In genomic region chr19:9674669-9675357, GRCh38 we compare ENCODE assay signal across 8 cellular contexts. TPM values are rescaled to one million over a fixed set of nuclear protein-coding genes. Genes with fewer than 3 reads are reported as not detected.
DNase-seq lines count a peak whose midpoint lies in the region; ATAC-seq and TF ChIP-seq lines count a peak whose summit lies in the region.

Gene ZNF562 (minus strand): TSS chr19:9675100. CDS start chr19:9660744, 14,356 bp downstream.

- peaks cover 49% of the 10 kb centered on the region for H3K79me2 ChIP-seq in HCT116 (ENCODE audit: insufficient read depth, low read length)

- H3K27me3 ChIP-seq in HCT116 (ENCODE audit: insufficient read depth, low read length) (no peaks in the 10 kb centered on the region), heart right ventricle (no peaks in the 10 kb centered on the region)

- H3K36me3 ChIP-seq in HCT116 (ENCODE audit: control insufficient read depth in 1 of 2, insufficient read depth in 2 of 2, low read length in 2 of 2) (peaks cover 5 to 37% of the 10 kb centered on the region in 2 experiments; a peak in 3 of 4 replicates), heart right ventricle (peaks cover 0 to 36% (median 4%) of the 10 kb centered on the region in 9 donors)

- BruUV-seq in HCT116 (replicated peaks; lab: Mats Ljungman, UMichigan): no TSS peak

- 0 to 1% (median 1%) methylated on average over 40 of the region's 40 CpGs for WGBS in adipose tissue, 3 donors
- WGBS in heart right ventricle, 2 donors: 0 to 2% methylated on average over 40 of the region's 40 CpGs

- no peaks in the 10 kb centered on the region for H3K27me3 Mint-ChIP-seq in T-cell
- H3K27me3 Mint-ChIP-seq in progenitor cell of endocrine pancreas: no peaks in the 10 kb centered on the region

- TF ChIP-seq POLR2A in HCT116 (IDR thresholded peaks at IDR 0.05; ENCODE audit: borderline replicate concordance, extremely low read depth, insufficient read depth, insufficient read length): peak; percentile 51

- H2AFZ ChIP-seq in HCT116 (ENCODE audit: low read depth, low read length, poor library complexity, severe bottlenecking): peak within 1 kb of the TSS; percentile 31

- no peaks in the 10 kb centered on the region for H3K9me2 ChIP-seq in HCT116 (ENCODE audit: insufficient read depth)

- H3K4me3 ChIP-seq in HCT116 (replicated peaks in 1 of 2; ENCODE audit: low read depth in 1 of 2, low read length in 2 of 2) (peak within 1 kb of the TSS; percentile 54 to 72), heart right ventricle (peak within 1 kb of the TSS; percentile 55 to 93 (median 74))

- ATAC-seq in HCT116 (peak; percentile 90), T-cell (replicated peaks in 1 of 4) (peak; percentile 85 to 90 (median 88)), heart right ventricle (peak; percentile 97 to 99 (median 98))

- H3K9me3 ChIP-seq in HCT116 (ENCODE audit: control insufficient read depth in 1 of 2, insufficient read depth in 1 of 2, low read depth in 1 of 2, low read length in 2 of 2) (peaks cover 18 to 24% of the 10 kb centered on the region in 2 experiments; a peak in 3 of 4 replicates), heart right ventricle (peaks cover 0 to 44% (median 16%) of the 10 kb centered on the region in 11 donors)

- H3K4me1 Mint-ChIP-seq in T-cell (peaks cover 22 to 33% (median 25%) of the 10 kb centered on the region in 3 donors), progenitor cell of endocrine pancreas (ENCODE audit: low read depth) (peaks cover 4% of the 10 kb centered on the region)

- peak within 1 kb of the TSS; percentile 85 for H3K4me2 ChIP-seq in HCT116 (ENCODE audit: low read length)

- TF ChIP-seq CTCF in HCT116 (IDR thresholded peaks at IDR 0.05 in 2 of 3, conservative IDR thresholded peaks at IDR 0.05 in 1 of 3; ENCODE audit: borderline replicate concordance in 1 of 3, insufficient read depth in 1 of 3, low read depth in 2 of 3, low read length in 2 of 3) (no peak), heart right ventricle (IDR thresholded peaks at IDR 0.05) (no peak), progenitor cell of endocrine pancreas (IDR thresholded peaks at IDR 0.05; ENCODE audit: unreplicated experiment) (no peak)

- TF ChIP-seq RAD21 in HCT116 (IDR thresholded peaks at IDR 0.05; ENCODE audit: low read depth): no peak

- H3K9ac ChIP-seq in HCT116 (ENCODE audit: low read length): peak within 1 kb of the TSS; percentile 78

- no peaks in the 10 kb centered on the region for H4K20me1 ChIP-seq in HCT116 (ENCODE audit: insufficient read depth)

- H3K4me3 Mint-ChIP-seq in T-cell (peak within 1 kb of the TSS; percentile 94 to 96 (median 95)), progenitor cell of endocrine pancreas (ENCODE audit: low read depth) (peak within 1 kb of the TSS; percentile 88)

- H3K27ac ChIP-seq in HCT116 (ENCODE audit: low read depth, low read length): peak within 1 kb of the TSS; percentile 95
- peak within 1 kb of the TSS; percentile 1 for H3K27ac ChIP-seq in adipose tissue (ENCODE audit: low read depth, low read length)
- peak within 1 kb of the TSS; percentile 84 to 98 (median 96) for H3K27ac ChIP-seq in heart right ventricle

- H3K36me3 Mint-ChIP-seq in T-cell (peaks cover 36% of the 10 kb centered on the region), progenitor cell of endocrine pancreas (ENCODE audit: insufficient read depth) (peaks cover 30% of the 10 kb centered on the region)

- CTCF ChIA-PET in HCT116 (lab: Charles Lee) (interaction anchor here (1.1 kb wide), 1 partner anchor 49 kb away, joined by 3 read pairs; no protein-coding TSS in a partner anchor), T-cell (lab: Charles Lee) (interaction anchor here in 1 of 2 donors (0.7 kb wide), 1 partner anchor 1054 kb away, joined by 4 read pairs; no protein-coding TSS in a partner anchor)

- intact Hi-C loops in HCT116 (cut with micrococcal nuclease): loop anchor here (1.0 to 10.0 kb wide), 3 partner anchors 90 to 350 kb away; partner anchors contain the start of genes FBXL12, ZNF121 and ZNF559
- intact Hi-C loops in heart right ventricle (cut with DNase I): loop anchor here in 7 of 10 donors (1.0 to 10.0 kb wide), 7 partner anchors 50 to 110 kb away; partner anchors contain the start of genes ZNF561 (in 4 of the 7) and ZNF846 (in 4 of the 7)

- DNase-seq in ELF-1 (ENCODE audit: low read depth, low spot score) (peak; percentile 98), HCT116 (ENCODE audit: low read depth, low spot score) (peak; percentile 90), NCI-H1048 (lab: John Stamatoyannopoulos, UW) (peak; percentile 37), T-cell (peak; percentile 55 to 81 (median 74)), heart right ventricle (peak; percentile 88 to 90), progenitor cell of endocrine pancreas (ENCODE audit: low spot score, unreplicated experiment) (peak; percentile 57), ureter (ENCODE audit: low spot score) (peak; percentile 91)

- peaks cover 2 to 12% of the 10 kb centered on the region in 2 experiments; a peak in 1 of 4 replicates for H3K4me1 ChIP-seq in HCT116 (ENCODE audit: control insufficient read depth in 1 of 2, insufficient read depth in 2 of 2, low read length in 2 of 2)
- peaks cover 0 to 17% (median 4%) of the 10 kb centered on the region in 9 donors for H3K4me1 ChIP-seq in heart right ventricle

- H3K27ac Mint-ChIP-seq in T-cell: peak within 1 kb of the TSS; percentile 95
- H3K27ac Mint-ChIP-seq in progenitor cell of endocrine pancreas: peak within 1 kb of the TSS; percentile 100

- peaks cover 12 to 23% (median 17%) of the 10 kb centered on the region in 3 donors for H3K9me3 Mint-ChIP-seq in T-cell
- peaks cover 22% of the 10 kb centered on the region for H3K9me3 Mint-ChIP-seq in progenitor cell of endocrine pancreas (ENCODE audit: low read depth)

- RAD21 ChIA-PET in HCT116 (lab: Charles Lee; ENCODE audit: low non-redundant PET in 1 of 2, low total read pairs in 2 of 2, uncharacterized antibody in 2 of 2, unreplicated experiment in 2 of 2): no interaction called here

- POLR2A ChIA-PET in HCT116 (lab: Charles Lee) (interaction anchor here (0.7 kb wide), 1 partner anchor 63 kb away, joined by 3 read pairs; no protein-coding TSS in a partner anchor), T-cell (lab: Charles Lee) (interaction anchor here in 1 of 2 donors (0.6 kb wide), 1 partner anchor 114 kb away, joined by 12 read pairs; no protein-coding TSS in a partner anchor)

TF ChIP-seq in HCT116, 20 proteins besides CTCF, POLR2A, EP300 and RAD21:
- TF ChIP-seq SIN3A (IDR thresholded peaks at IDR 0.05; ENCODE audit: low read depth) (peak; percentile 58; the same call in 1 of the 2 replicates), ZFX (IDR thresholded peaks at IDR 0.05) (peak; percentile 86), FOSL1 (IDR thresholded peaks at IDR 0.05; ENCODE audit: low read depth) (no peak), POLR2AphosphoS5 (IDR thresholded peaks at IDR 0.05; ENCODE audit: low read depth, low read length) (peak; percentile 76), EGR1 (IDR thresholded peaks at IDR 0.05; ENCODE audit: low read depth) (peak; percentile 42; the same call in 1 of the 2 replicates), EZH2phosphoT487 (IDR thresholded peaks at IDR 0.05; ENCODE audit: borderline replicate concordance) (no peak), YY1 (IDR thresholded peaks at IDR 0.05; ENCODE audit: extremely low read depth, insufficient replicate concordance, low read depth, low read length) (peak; percentile 91), SRF (IDR thresholded peaks at IDR 0.05; ENCODE audit: low read depth) (peak; percentile 84)
- TF ChIP-seq, protein P1, sequence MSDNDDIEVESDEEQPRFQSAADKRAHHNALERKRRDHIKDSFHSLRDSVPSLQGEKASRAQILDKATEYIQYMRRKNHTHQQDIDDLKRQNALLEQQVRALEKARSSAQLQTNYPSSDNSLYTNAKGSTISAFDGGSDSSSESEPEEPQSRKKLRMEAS (IDR thresholded peaks at IDR 0.05): peak; percentile 61; the same call in 1 of the 2 replicates

RNA-seq across cellular contexts. Expression of gene ZNF562, which starts in this region (rescaled TPM):
- 37.8 TPM for total RNA-seq in HCT116 (2021; ENCODE audit: unreplicated experiment)
- 11.5 and 12.1 TPM in 2 replicates for polyA plus RNA-seq in HCT116 (2012)
- 10 to 100 TPM; 13.8 to 23.1 (median 21.7) TPM for total RNA-seq in T-cell
- polyA plus RNA-seq in adipose tissue: 1 to 10 TPM; 4.6 to 9.3 (median 7.3) TPM
- 10 to 100 TPM; 18.8 to 24.3 (median 21.5) TPM for total RNA-seq in heart right ventricle
- polyA plus RNA-seq in heart right ventricle: 1 to 10 TPM; 3.4 to 8.1 TPM
- total RNA-seq in progenitor cell of endocrine pancreas: 28.4 and 31.2 TPM in 2 replicates
- 85.7 TPM for total RNA-seq in ureter

Comparison
In these comparisons a context has a peak if more than half of its experiments do, and no peak if none do; other contexts are left out.
1. Peak in every context shown above with its lines: DNase-seq, ATAC-seq, H3K4me3 ChIP-seq and H3K27ac ChIP-seq.
2. DNase-seq: peak in every context shown above with its lines; median percentile 98 in ELF-1; 91 in ureter; 90 in HCT116; 89 in heart right ventricle; 74 in T-cell; 57 in progenitor cell of endocrine pancreas; 37 in NCI-H1048.
3. H3K27ac ChIP-seq: peak in every context shown above with its lines; median percentile 96 in heart right ventricle; 95 in HCT116; 1 in adipose tissue.